In the genomic region with DNA sequence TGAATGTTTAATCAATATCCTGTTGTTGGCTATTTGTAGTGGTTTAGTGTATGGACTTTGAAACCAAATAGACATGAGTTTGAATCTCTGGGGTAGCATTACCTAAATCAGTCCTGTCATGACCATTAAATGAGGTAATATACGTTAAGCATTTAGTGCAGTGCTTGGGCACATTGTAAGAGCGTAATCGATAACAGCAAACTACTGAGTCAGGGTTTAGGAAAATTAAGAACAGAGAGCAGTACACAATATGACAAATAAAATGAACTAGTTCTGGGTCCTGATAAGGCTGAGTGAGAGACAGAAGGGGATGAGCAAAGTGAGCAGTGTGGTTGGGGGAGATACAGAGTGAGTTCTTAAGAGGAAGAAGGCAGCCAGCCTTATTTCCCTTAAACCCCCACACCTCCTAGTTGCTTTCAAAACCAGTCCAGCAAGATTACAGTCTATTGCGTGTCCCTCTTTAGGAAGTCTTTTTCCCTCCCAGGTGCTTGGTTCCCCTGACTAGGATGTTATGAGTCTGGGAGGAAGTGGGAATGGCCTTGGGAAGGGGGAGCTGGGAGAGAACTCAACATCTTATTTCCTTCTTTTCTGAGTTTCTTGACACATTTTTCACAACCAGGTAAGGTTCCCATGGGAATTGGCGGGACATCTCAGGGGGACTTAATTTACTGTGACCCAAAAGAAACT, we compare ENCODE assay signal across 12 cellular contexts.
A peak's percentile ranks its signal among the peaks of the same experiment; 100 is the strongest.
DNase-seq lines count a peak whose midpoint lies in the region; ATAC-seq, FAIRE-seq and TF ChIP-seq lines count a peak whose summit lies in the region.
"Had no signal": no experiment of that assay in that cellular context is flagged by ENCODE, and none has a peak within 500 bp of the region (broad histone marks: within the 10 kb centered on the region; RNA-seq: fewer than 3 reads in every experiment).

No MANE protein-coding gene starts in this region.

- H3K9ac ChIP-seq in BLaER1: no peak overlapping the region

- no peak for TF ChIP-seq POLR2A in suprapubic skin (IDR thresholded peaks at IDR 0.05)

- DNase-seq in GM19239 (ENCODE audit: insufficient read length, low spot score) (no peak), RWPE2 (ENCODE audit: low spot score) (no peak), islet precursor cell (peak; percentile 84), suprapubic skin (ENCODE audit: low spot score in 2 of 2) (no peak), DMS79 treated with DMSO at 0.1 percent for 48 hours (lab: John Stamatoyannopoulos, UW) (no peak)
- DNase-seq: activated CD4-positive, CD25-positive, alpha-beta regulatory T cell; activated T-cell treated with anti-CD3 and anti-CD28 coated beads, Interleukin-2, amount 50 U/mL, for 4 hours; natural killer cell; NCI-H2029 had no signal

- H3K27ac ChIP-seq in BLaER1: no peak overlapping the region
- peak overlapping the region; percentile 27 for H3K27ac ChIP-seq in RWPE2 (ENCODE audit: poor library complexity, severe bottlenecking)
- no peak overlapping the region for H3K27ac ChIP-seq in suprapubic skin

- H3K36me3 ChIP-seq in BLaER1 (peaks cover 17% of the 10 kb centered on the region), RWPE2 (ENCODE audit: low read depth) (no peaks in the 10 kb centered on the region; the same call in 1 of the 2 replicates), suprapubic skin (no peaks in the 10 kb centered on the region)

- H3K4me1 ChIP-seq in BLaER1 (peaks cover 36% of the 10 kb centered on the region), RWPE2 (ENCODE audit: insufficient read depth, poor library complexity, severe bottlenecking) (peaks cover 28% of the 10 kb centered on the region), suprapubic skin (peaks cover 5% of the 10 kb centered on the region)

- WGBS in suprapubic skin: 81% methylated on average over 5 of the region's 5 CpGs

- no peak for TF ChIP-seq EP300 in suprapubic skin (IDR thresholded peaks at IDR 0.05)

- ATAC-seq in RWPE2 (ENCODE audit: low read depth) (peak; percentile 95), SK-N-SH treated with all-trans-retinoic acid at 6 μM for 48 hours (no peak), HG03442 (IDR thresholded peaks at IDR 0.05; ENCODE audit: unreplicated experiment) (no peak)
- ATAC-seq: activated T-cell treated with anti-CD3 and anti-CD28 coated beads, Interleukin-2, amount 50 U/mL, for 4 hours; natural killer cell had no signal

- H3K27me3 ChIP-seq in BLaER1 (no peaks in the 10 kb centered on the region), RWPE2 (ENCODE audit: insufficient read depth, poor library complexity, severe bottlenecking) (no peaks in the 10 kb centered on the region), suprapubic skin (no peaks in the 10 kb centered on the region)

- H3K4me3 ChIP-seq in BLaER1: no peak overlapping the region
- no peak overlapping the region for H3K4me3 ChIP-seq in RWPE2 (ENCODE audit: severe bottlenecking)
- no peak overlapping the region for H3K4me3 ChIP-seq in suprapubic skin

- TF ChIP-seq CTCF in RWPE2 (IDR thresholded peaks at IDR 0.05; ENCODE audit: poor library complexity, severe bottlenecking) (no peak), suprapubic skin (IDR thresholded peaks at IDR 0.05) (no peak)

- H3K9me3 ChIP-seq in BLaER1 (no peaks in the 10 kb centered on the region), RWPE2 (ENCODE audit: severe bottlenecking) (no peaks in the 10 kb centered on the region), suprapubic skin (no peaks in the 10 kb centered on the region)

- peaks cover 17% of the 10 kb centered on the region; the same call in 1 of the 2 replicates for H4K20me1 ChIP-seq in BLaER1

- peak; percentile 54 for FAIRE-seq in GM19239 (lab: Jason Lieb, UNC)

- peak overlapping the region; percentile 46 for H3K4me2 ChIP-seq in BLaER1

TF ChIP-seq in SK-N-SH treated with all-trans-retinoic acid at 6 μM for 48 hours, 23 proteins besides CTCF, POLR2A, EP300 and RAD21 (continues in another document):
- TF ChIP-seq CSDC2 (CRISPR knock-in tag; IDR thresholded peaks at IDR 0.05) (no peak), TOX (CRISPR knock-in tag; IDR thresholded peaks at IDR 0.05; ENCODE audit: borderline replicate concordance) (no peak), ZNF70 (CRISPR knock-in tag; IDR thresholded peaks at IDR 0.05) (no peak), ZFP30 (CRISPR knock-in tag; IDR thresholded peaks at IDR 0.05) (no peak), BACH2 (CRISPR knock-in tag; IDR thresholded peaks at IDR 0.05; ENCODE audit: borderline replicate concordance) (no peak), OSR1 (CRISPR knock-in tag; IDR thresholded peaks at IDR 0.05) (no peak), ESRRG (CRISPR knock-in tag; IDR thresholded peaks at IDR 0.05) (no peak), ZNF8 (CRISPR knock-in tag; IDR thresholded peaks at IDR 0.05) (no peak), ZNF565 (CRISPR knock-in tag; conservative IDR thresholded peaks at IDR 0.05; ENCODE audit: low read depth) (no peak), SNAI2 (CRISPR knock-in tag; IDR thresholded peaks at IDR 0.05) (no peak), RARB (CRISPR knock-in tag; IDR thresholded peaks at IDR 0.05) (no peak), PPARA (CRISPR knock-in tag; IDR thresholded peaks at IDR 0.05; ENCODE audit: borderline replicate concordance) (no peak), TCF4 (CRISPR knock-in tag; IDR thresholded peaks at IDR 0.05; ENCODE audit: borderline replicate concordance) (no peak), ZFP3 (CRISPR knock-in tag; IDR thresholded peaks at IDR 0.05) (no peak)
- TF ChIP-seq, protein P1, sequence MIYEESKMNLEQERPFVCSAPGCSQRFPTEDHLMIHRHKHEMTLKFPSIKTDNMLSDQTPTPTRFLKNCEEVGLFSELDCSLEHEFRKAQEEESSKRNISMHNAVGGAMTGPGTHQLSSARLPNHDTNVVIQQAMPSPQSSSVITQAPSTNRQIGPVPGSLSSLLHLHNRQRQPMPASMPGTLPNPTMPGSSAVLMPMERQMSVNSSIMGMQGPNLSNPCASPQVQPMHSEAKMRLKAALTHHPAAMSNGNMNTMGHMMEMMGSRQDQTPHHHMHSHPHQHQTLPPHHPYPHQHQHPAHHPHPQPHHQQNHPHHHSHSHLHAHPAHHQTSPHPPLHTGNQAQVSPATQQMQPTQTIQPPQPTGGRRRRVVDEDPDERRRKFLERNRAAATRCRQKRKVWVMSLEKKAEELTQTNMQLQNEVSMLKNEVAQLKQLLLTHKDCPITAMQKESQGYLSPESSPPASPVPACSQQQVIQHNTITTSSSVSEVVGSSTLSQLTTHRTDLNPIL (CRISPR knock-in tag; IDR thresholded peaks at IDR 0.05; ENCODE audit: low read depth): no peak
- TF ChIP-seq, protein P2, sequence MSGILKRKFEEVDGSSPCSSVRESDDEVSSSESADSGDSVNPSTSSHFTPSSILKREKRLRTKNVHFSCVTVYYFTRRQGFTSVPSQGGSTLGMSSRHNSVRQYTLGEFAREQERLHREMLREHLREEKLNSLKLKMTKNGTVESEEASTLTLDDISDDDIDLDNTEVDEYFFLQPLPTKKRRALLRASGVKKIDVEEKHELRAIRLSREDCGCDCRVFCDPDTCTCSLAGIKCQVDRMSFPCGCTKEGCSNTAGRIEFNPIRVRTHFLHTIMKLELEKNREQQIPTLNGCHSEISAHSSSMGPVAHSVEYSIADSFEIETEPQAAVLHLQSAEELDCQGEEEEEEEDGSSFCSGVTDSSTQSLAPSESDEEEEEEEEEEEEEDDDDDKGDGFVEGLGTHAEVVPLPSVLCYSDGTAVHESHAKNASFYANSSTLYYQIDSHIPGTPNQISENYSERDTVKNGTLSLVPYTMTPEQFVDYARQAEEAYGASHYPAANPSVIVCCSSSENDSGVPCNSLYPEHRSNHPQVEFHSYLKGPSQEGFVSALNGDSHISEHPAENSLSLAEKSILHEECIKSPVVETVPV (CRISPR knock-in tag; IDR thresholded peaks at IDR 0.05): no peak
- TF ChIP-seq, protein P3, sequence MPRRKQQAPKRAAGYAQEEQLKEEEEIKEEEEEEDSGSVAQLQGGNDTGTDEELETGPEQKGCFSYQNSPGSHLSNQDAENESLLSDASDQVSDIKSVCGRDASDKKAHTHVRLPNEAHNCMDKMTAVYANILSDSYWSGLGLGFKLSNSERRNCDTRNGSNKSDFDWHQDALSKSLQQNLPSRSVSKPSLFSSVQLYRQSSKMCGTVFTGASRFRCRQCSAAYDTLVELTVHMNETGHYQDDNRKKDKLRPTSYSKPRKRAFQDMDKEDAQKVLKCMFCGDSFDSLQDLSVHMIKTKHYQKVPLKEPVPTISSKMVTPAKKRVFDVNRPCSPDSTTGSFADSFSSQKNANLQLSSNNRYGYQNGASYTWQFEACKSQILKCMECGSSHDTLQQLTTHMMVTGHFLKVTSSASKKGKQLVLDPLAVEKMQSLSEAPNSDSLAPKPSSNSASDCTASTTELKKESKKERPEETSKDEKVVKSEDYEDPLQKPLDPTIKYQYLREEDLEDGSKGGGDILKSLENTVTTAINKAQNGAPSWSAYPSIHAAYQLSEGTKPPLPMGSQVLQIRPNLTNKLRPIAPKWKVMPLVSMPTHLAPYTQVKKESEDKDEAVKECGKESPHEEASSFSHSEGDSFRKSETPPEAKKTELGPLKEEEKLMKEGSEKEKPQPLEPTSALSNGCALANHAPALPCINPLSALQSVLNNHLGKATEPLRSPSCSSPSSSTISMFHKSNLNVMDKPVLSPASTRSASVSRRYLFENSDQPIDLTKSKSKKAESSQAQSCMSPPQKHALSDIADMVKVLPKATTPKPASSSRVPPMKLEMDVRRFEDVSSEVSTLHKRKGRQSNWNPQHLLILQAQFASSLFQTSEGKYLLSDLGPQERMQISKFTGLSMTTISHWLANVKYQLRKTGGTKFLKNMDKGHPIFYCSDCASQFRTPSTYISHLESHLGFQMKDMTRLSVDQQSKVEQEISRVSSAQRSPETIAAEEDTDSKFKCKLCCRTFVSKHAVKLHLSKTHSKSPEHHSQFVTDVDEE (CRISPR knock-in tag; IDR thresholded peaks at IDR 0.05): no peak
- TF ChIP-seq, protein P4, sequence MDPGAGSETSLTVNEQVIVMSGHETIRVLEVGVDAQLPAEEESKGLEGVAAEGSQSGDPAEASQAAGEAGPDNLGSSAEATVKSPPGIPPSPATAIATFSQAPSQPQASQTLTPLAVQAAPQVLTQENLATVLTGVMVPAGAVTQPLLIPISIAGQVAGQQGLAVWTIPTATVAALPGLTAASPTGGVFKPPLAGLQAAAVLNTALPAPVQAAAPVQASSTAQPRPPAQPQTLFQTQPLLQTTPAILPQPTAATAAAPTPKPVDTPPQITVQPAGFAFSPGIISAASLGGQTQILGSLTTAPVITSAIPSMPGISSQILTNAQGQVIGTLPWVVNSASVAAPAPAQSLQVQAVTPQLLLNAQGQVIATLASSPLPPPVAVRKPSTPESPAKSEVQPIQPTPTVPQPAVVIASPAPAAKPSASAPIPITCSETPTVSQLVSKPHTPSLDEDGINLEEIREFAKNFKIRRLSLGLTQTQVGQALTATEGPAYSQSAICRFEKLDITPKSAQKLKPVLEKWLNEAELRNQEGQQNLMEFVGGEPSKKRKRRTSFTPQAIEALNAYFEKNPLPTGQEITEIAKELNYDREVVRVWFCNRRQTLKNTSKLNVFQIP (CRISPR knock-in tag; IDR thresholded peaks at IDR 0.05; ENCODE audit: borderline replicate concordance, low read depth): no peak
